Comparison of ENCODE assay signal across 8 cellular contexts in the genomic region with DNA sequence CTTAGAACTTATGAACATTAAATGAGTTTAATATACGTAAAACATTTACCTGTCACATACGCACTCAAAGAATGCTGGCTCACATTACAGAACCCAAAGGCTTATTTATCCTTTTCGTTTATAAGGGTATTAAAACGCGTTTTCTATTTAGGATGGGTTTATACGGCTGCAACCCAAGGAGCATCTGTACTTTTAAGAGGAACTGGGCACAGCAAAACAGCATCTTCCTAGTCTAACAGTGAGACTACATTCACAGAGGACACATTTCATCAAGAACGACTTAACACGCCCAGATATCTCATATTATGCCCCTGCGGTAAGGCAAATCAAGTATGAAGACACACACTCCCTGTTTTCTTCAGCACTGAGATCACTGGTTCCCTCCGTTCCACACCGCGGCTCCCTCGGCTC. TPM values are rescaled to one million over a fixed set of nuclear protein-coding genes. Genes with fewer than 3 reads are reported as not detected.
DNase-seq lines count a peak whose midpoint lies in the region; ATAC-seq and TF ChIP-seq lines count a peak whose summit lies in the region.

No MANE protein-coding gene starts in this region.

- H3K36me3 ChIP-seq in Peyer's patch = no peaks in the 10 kb centered on the region
- no peaks in the 10 kb centered on the region for H3K36me3 ChIP-seq in esophagus squamous epithelium

- peaks cover 0 to 37% (median 5%) of the 10 kb centered on the region in 4 donors for H3K4me1 ChIP-seq in Peyer's patch
- H3K4me1 ChIP-seq in esophagus squamous epithelium = peaks cover 15 to 44% (median 32%) of the 10 kb centered on the region in 3 donors

- H3K9me3 ChIP-seq in Peyer's patch = no peaks in the 10 kb centered on the region
- H3K9me3 ChIP-seq in esophagus squamous epithelium = no peaks in the 10 kb centered on the region

- TF ChIP-seq POLR2A in Peyer's patch (IDR thresholded peaks at IDR 0.05) = no peak
- no peak for TF ChIP-seq POLR2A in esophagus squamous epithelium (IDR thresholded peaks at IDR 0.05)

- intact Hi-C loops in esophagus squamous epithelium (cut with DNase I) = no loop called here

- 6 to 18% methylated on average over 7 to 13 of the region's 13 CpGs for WGBS in esophagus squamous epithelium, 2 donors

- TF ChIP-seq CTCF in Peyer's patch (IDR thresholded peaks at IDR 0.05) (no peak), esophagus squamous epithelium (IDR thresholded peaks at IDR 0.05) (no peak), retinal pigment epithelial cell (conservative IDR thresholded peaks at IDR 0.05; ENCODE audit: low read depth, low read length) (no peak)

- peak overlapping the region; percentile 88 to 98 (median 96) for H3K27ac ChIP-seq in Peyer's patch
- H3K27ac ChIP-seq in esophagus squamous epithelium = peak overlapping the region; percentile 98 to 99 (median 98)

- H3K4me3 ChIP-seq in Peyer's patch = peak overlapping the region; percentile 63 to 88 (median 74)
- H3K4me3 ChIP-seq in esophagus squamous epithelium = peak overlapping the region; percentile 59 to 94 (median 85)
- peak overlapping the region; percentile 88 for H3K4me3 ChIP-seq in retinal pigment epithelial cell (ENCODE audit: low read length)

- DNase-seq in SIG-M5 treated with dmso at 0.1 percent for 504 hours (lab: John Stamatoyannopoulos, UW; ENCODE audit: unreplicated experiment) (peak; percentile 72), SIG-M5 (lab: John Stamatoyannopoulos, UW) (no peak), Peyer's patch (no peak), esophagus squamous epithelium (lab: John Stamatoyannopoulos, UW) (no peak), retinal pigment epithelial cell (ENCODE audit: low read depth) (no peak), NCI-H2227 (lab: John Stamatoyannopoulos, UW; ENCODE audit: unreplicated experiment) (no peak), NCI-H345 treated with DMSO at 0.1 percent for 48 hours (lab: John Stamatoyannopoulos, UW; ENCODE audit: unreplicated experiment) (no peak)

- peak; percentile 33 for ATAC-seq in HG02852 (IDR thresholded peaks at IDR 0.05; ENCODE audit: unreplicated experiment)

- H3K27me3 ChIP-seq in Peyer's patch (no peaks in the 10 kb centered on the region), esophagus squamous epithelium (no peaks in the 10 kb centered on the region)

RNA-seq across cellular contexts. Expression of a gene that starts 0.5 kb away (rescaled TPM):
- 100 to 1,000 TPM; 107 to 221 (median 154) TPM for total RNA-seq in Peyer's patch
- total RNA-seq in esophagus squamous epithelium = 10 to 100 TPM; 16.5 to 75.2 (median 34.5) TPM
